In the genomic region with DNA sequence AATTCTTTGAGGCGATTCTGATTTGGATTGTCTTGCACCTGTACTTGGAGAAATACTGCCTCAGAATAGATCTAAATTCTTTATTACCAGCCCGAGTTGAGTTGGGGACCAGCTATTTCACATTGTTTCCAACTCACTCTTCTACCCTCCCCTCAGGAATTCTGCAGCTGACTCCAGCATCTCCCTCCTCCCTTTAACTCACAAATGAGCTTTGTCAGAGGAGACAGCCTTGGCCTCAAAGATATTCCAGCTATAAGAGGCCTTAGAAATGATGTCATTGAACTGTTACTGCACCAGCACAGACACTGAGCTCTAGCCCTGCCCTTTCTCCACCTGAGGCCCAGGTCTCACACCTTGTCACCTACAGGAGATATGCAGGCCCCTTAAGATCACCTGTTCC, we compare ENCODE assay signal across 17 cellular contexts.
A peak's percentile ranks its signal among the peaks of the same experiment; 100 is the strongest.
DNase-seq lines count a peak whose midpoint lies in the region; ATAC-seq and TF ChIP-seq lines count a peak whose summit lies in the region.
"Had no signal": no experiment of that assay in that cellular context is flagged by ENCODE, and none has a peak within 500 bp of the region (broad histone marks: within the 10 kb centered on the region; RNA-seq: fewer than 3 reads in every experiment).

No MANE protein-coding gene starts in this region.

- no peaks in the 10 kb centered on the region for H3K36me3 Mint-ChIP-seq in CD8-positive, alpha-beta T cell
- H3K36me3 Mint-ChIP-seq: activated CD4-positive, alpha-beta memory T cell treated with anti-CD3 and anti-CD28 coated beads for 36 hours; CD14-positive monocyte had no signal

- no peak overlapping the region for H3K27ac ChIP-seq in CD8-positive, alpha-beta T cell (ENCODE audit: low read depth, low read length)
- H3K27ac ChIP-seq: adrenal gland, heart left ventricle had no signal

- ATAC-seq in CD8-positive, alpha-beta T cell, result no peak
- ATAC-seq: GM12878, heart left ventricle had no signal

- no peaks in the 10 kb centered on the region for H3K27me3 ChIP-seq in CD8-positive, alpha-beta T cell (ENCODE audit: insufficient read depth, low read length)
- H3K27me3 ChIP-seq: adrenal gland, heart left ventricle had no signal

- no peaks in the 10 kb centered on the region for H3K27me3 Mint-ChIP-seq in CD8-positive, alpha-beta T cell (ENCODE audit: low read depth)
- H3K27me3 Mint-ChIP-seq: activated CD4-positive, alpha-beta memory T cell treated with anti-CD3 and anti-CD28 coated beads for 36 hours had no signal

- TF ChIP-seq CTCF in CD8-positive, alpha-beta T cell (IDR thresholded peaks at IDR 0.05), result no peak

- no peaks in the 10 kb centered on the region for H3K9me3 Mint-ChIP-seq in CD8-positive, alpha-beta T cell
- H3K9me3 Mint-ChIP-seq: activated CD4-positive, alpha-beta memory T cell treated with anti-CD3 and anti-CD28 coated beads for 36 hours had no signal

- H3K36me3 ChIP-seq in CD8-positive, alpha-beta T cell (ENCODE audit: insufficient read depth, low read length), result no peaks in the 10 kb centered on the region
- H3K36me3 ChIP-seq: adrenal gland, heart left ventricle had no signal

- POLR2A ChIA-PET in CD8-positive, alpha-beta T cell (lab: Charles Lee), result no interaction called here

- CTCF ChIA-PET in CD8-positive, alpha-beta T cell (lab: Charles Lee), result no interaction called here

- H3K4me3 Mint-ChIP-seq in CD8-positive, alpha-beta T cell, result no peak overlapping the region
- H3K4me3 Mint-ChIP-seq: activated CD4-positive, alpha-beta memory T cell treated with anti-CD3 and anti-CD28 coated beads for 36 hours; CD14-positive monocyte had no signal

- intact Hi-C loops in CD8-positive, alpha-beta T cell (cut with DNase I, micrococcal nuclease), result no loop called here

- no peak overlapping the region for H3K4me3 ChIP-seq in CD8-positive, alpha-beta T cell (ENCODE audit: low read depth, low read length)
- H3K4me3 ChIP-seq: adrenal gland, GM12878, heart left ventricle, smooth muscle cell had no signal

- H3K4me1 Mint-ChIP-seq in CD8-positive, alpha-beta T cell (ENCODE audit: low read depth), result no peaks in the 10 kb centered on the region
- H3K4me1 Mint-ChIP-seq: CD14-positive monocyte had no signal

- no peak overlapping the region for H3K27ac Mint-ChIP-seq in CD8-positive, alpha-beta T cell
- H3K27ac Mint-ChIP-seq: activated CD4-positive, alpha-beta memory T cell treated with anti-CD3 and anti-CD28 coated beads for 36 hours; CD14-positive monocyte had no signal

- no peaks in the 10 kb centered on the region for H3K4me1 ChIP-seq in CD8-positive, alpha-beta T cell (ENCODE audit: insufficient read depth, low read length)
- H3K4me1 ChIP-seq: adrenal gland, heart left ventricle had no signal

- DNase-seq in HT-29 (ENCODE audit: low spot score) (peak; percentile 26), ecto neural progenitor cell (ENCODE audit: low spot score) (peak; percentile 44), medulla oblongata (ENCODE audit: extremely low spot score) (peak; percentile 58), superior temporal gyrus (ENCODE audit: extremely low spot score) (peak; percentile 40), SKM-1 (lab: John Stamatoyannopoulos, UW; ENCODE audit: unreplicated experiment) (no peak), NCI-H2196 (lab: John Stamatoyannopoulos, UW; ENCODE audit: unreplicated experiment) (no peak)
- no peak for DNase-seq in CD8-positive, alpha-beta T cell
- DNase-seq: activated CD4-positive, alpha-beta memory T cell treated with anti-CD3 and anti-CD28 coated beads for 36 hours; heart left ventricle; KBM-7; NCI-H446 treated with DMSO at 0.1 percent for 48 hours; SK-N-SH; stimulated activated naive CD4-positive, alpha-beta T cell had no signal

- no peaks in the 10 kb centered on the region for H3K9me3 ChIP-seq in CD8-positive, alpha-beta T cell (ENCODE audit: low read length)
- H3K9me3 ChIP-seq: adrenal gland, heart left ventricle, SK-N-SH had no signal

Comparison
In these comparisons a context has a peak if more than half of its experiments do, and no peak if none do; other contexts are left out.
1. DNase-seq: peak in HT-29 (single experiment), ecto neural progenitor cell (single experiment), medulla oblongata (single experiment) and superior temporal gyrus (single experiment); none in SKM-1 (single experiment), CD8-positive, alpha-beta T cell (0 of 7) and NCI-H2196 (single experiment).